Comparison of ENCODE assay signal across 8 cellular contexts in genomic region chrX:37745354-37745753, GRCh38. TPM values are rescaled to one million over a fixed set of nuclear protein-coding genes. Genes with fewer than 3 reads are reported as not detected.
DNase-seq lines count a peak whose midpoint lies in the region; ATAC-seq and TF ChIP-seq lines count a peak whose summit lies in the region.

No MANE protein-coding gene starts in this region.

- peak; percentile 55 for DNase-seq in NK-92 treated with Interleukin-12 subunit alpha and Interleukin-12 subunit beta, amount 100 ng/mL, for 24 hours (lab: John Stamatoyannopoulos, UW)
- DNase-seq in NK-92 (lab: John Stamatoyannopoulos, UW; ENCODE audit: unreplicated experiment), result no peak
- peak; percentile 31 for DNase-seq in NCI-H2171 (lab: John Stamatoyannopoulos, UW)
- DNase-seq in activated B cell treated with CpG ODN at 0.5 μM for 24 hours, result peak; percentile 61
- peak in 54 of 61 donors; percentile 0 to 71 (median 16) for DNase-seq in caudate nucleus (lab: John Stamatoyannopoulos, UW)
- peak; percentile 9 for DNase-seq in kidney epithelial cell (ENCODE audit: low read depth)
- peak; percentile 58 to 73 for DNase-seq in stimulated activated CD4-positive, alpha-beta T cell treated with anti-CD3 and anti-CD28 coated beads, Interleukin-2, amount 100 ng/mL, for 48 hours

- peak overlapping the region; percentile 92 for H3K27ac Mint-ChIP-seq in activated B cell treated with CpG ODN at 0.5 μM for 24 hours

- intact Hi-C loops in activated B cell treated with CpG ODN at 0.5 μM for 24 hours (cut with micrococcal nuclease), result loop anchor here (1.0 to 5.0 kb wide), 3 partner anchors 80 to 582 kb away; partner anchors contain the start of gene RPGR

- no peaks in the 10 kb centered on the region for H3K27me3 Mint-ChIP-seq in activated B cell treated with CpG ODN at 0.5 μM for 24 hours

- POLR2A ChIA-PET in activated B cell treated with CpG ODN at 0.5 μM for 24 hours (lab: Charles Lee), result interaction anchor here (0.6 to 4.0 kb wide), 13 partner anchors 10 to 238 kb away, joined by 3 to 83 read pairs (median 13); partner anchors contain the start of gene CYBB

- H3K4me1 Mint-ChIP-seq in activated B cell treated with CpG ODN at 0.5 μM for 24 hours, result peaks cover 26% of the 10 kb centered on the region

- peak overlapping the region; percentile 33 for H3K4me3 Mint-ChIP-seq in activated B cell treated with CpG ODN at 0.5 μM for 24 hours

- H3K36me3 Mint-ChIP-seq in activated B cell treated with CpG ODN at 0.5 μM for 24 hours (ENCODE audit: low read depth), result no peaks in the 10 kb centered on the region

- no peaks in the 10 kb centered on the region for H3K36me3 ChIP-seq in kidney epithelial cell (ENCODE audit: control insufficient read depth, insufficient read depth, low read length)

- H3K27ac ChIP-seq in caudate nucleus (ENCODE audit: low read depth, low read length), result no peak overlapping the region

- TF ChIP-seq CTCF in activated B cell treated with CpG ODN at 0.5 μM for 24 hours (IDR thresholded peaks at IDR 0.05) (no peak), kidney epithelial cell (IDR thresholded peaks at IDR 0.05; ENCODE audit: insufficient read depth, low read length, poor library complexity, severe bottlenecking) (peak; percentile 81)

- peak; percentile 57 for ATAC-seq in HG02981 (IDR thresholded peaks at IDR 0.05; ENCODE audit: unreplicated experiment)
- peak; percentile 64 for ATAC-seq in activated B cell treated with CpG ODN at 0.5 μM for 24 hours (ENCODE audit: low read depth)

- H3K9me3 Mint-ChIP-seq in activated B cell treated with CpG ODN at 0.5 μM for 24 hours, result no peaks in the 10 kb centered on the region

- CTCF ChIA-PET in activated B cell treated with CpG ODN at 0.5 μM for 24 hours (lab: Charles Lee), result interaction anchor here (0.7 to 4.7 kb wide), 17 partner anchors 10 to 582 kb away, joined by 3 to 208 read pairs (median 5); partner anchors contain the start of genes CYBB and RPGR

- no peak overlapping the region for H3K4me3 ChIP-seq in kidney epithelial cell (ENCODE audit: low read depth, low read length)

- no peaks in the 10 kb centered on the region for H3K27me3 ChIP-seq in kidney epithelial cell (ENCODE audit: control insufficient read depth, insufficient read depth, low read length)

RNA-seq across cellular contexts. Expression of gene CYBB, which starts 34.5 kb away (rescaled TPM):
- 155 and 165 TPM in 2 replicates for total RNA-seq in activated B cell treated with CpG ODN at 0.5 μM for 24 hours
- total RNA-seq in kidney epithelial cell, result 0.27 and 0.38 TPM in 2 replicates

RNA-seq across cellular contexts. Expression of gene XK, which starts 59.8 kb away (rescaled TPM):
- total RNA-seq in activated B cell treated with CpG ODN at 0.5 μM for 24 hours, result 0.11 and 0.24 TPM in 2 replicates
- total RNA-seq in kidney epithelial cell, result 0.34 and 1.1 TPM in 2 replicates

Comparison
In these comparisons a context has a peak if more than half of its experiments do, and no peak if none do; other contexts are left out.
1. RNA of gene CYBB, which starts 34.5 kb away (total RNA-seq): 155 to 165 TPM in activated B cell treated with CpG ODN at 0.5 μM for 24 hours; 0.27 to 0.38 TPM in kidney epithelial cell; every median in the first group is over 100 times any median in the second.